In the genomic region with DNA sequence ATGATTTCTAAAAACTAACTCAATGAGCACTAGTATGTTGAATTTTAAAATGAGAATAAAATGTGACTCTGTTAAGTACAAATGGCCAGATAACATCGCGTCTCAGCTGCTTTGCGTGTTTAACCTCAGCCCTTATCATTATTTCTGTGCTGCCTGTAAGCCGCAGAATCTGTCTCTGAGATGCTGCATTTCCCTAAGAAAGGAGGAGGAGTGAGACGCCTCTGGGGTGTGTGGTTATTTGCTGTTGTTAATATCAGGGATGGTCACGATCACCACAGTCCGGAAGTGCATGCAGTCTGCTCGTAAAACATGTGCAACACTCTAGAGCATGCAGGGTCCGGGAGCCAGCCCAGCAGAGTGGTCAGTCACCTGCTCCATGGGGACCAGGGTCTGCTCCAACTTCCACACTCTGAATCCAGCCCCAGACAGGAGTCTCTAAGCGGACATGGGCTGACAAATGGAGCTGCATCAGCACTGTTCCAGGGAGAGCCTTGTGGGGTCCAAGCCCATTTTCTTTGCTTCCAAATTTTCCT, we compare ENCODE assay signal across 20 cellular contexts.
DNase-seq lines count a peak whose midpoint lies in the region; ATAC-seq and TF ChIP-seq lines count a peak whose summit lies in the region.
"Had no signal": no experiment of that assay in that cellular context is flagged by ENCODE, and none has a peak within 500 bp of the region (broad histone marks: within the 10 kb centered on the region; RNA-seq: fewer than 3 reads in every experiment).

No MANE protein-coding gene starts in this region.

- no peak for TF ChIP-seq POLR2A in testis (IDR thresholded peaks at IDR 0.05)

- no peaks in the 10 kb centered on the region for H3K27me3 ChIP-seq in Loucy (ENCODE audit: insufficient read depth, low read length, poor library complexity, severe bottlenecking)
- no peaks in the 10 kb centered on the region for H3K27me3 ChIP-seq in testis
- H3K27me3 ChIP-seq in psoas muscle (ENCODE audit: insufficient read depth in 3 of 3, low read length in 2 of 3), result no peaks in the 10 kb centered on the region
- H3K27me3 ChIP-seq: SJSA1 had no signal

- WGBS in testis, 2 donors, result 51 to 55% methylated on average over 10 of the region's 10 CpGs
- 86 to 89% (median 88%) methylated on average over 10 of the region's 10 CpGs for WGBS in psoas muscle, 3 donors

- no peaks in the 10 kb centered on the region for H3K9me2 ChIP-seq in Loucy (replicated peaks; ENCODE audit: low read depth, low read length)

- H3K36me3 ChIP-seq in Loucy (ENCODE audit: insufficient read depth, low read length) (no peaks in the 10 kb centered on the region), testis (ENCODE audit: low read depth, missing control alignments) (no peaks in the 10 kb centered on the region), psoas muscle (ENCODE audit: insufficient read depth in 1 of 2, low read depth in 1 of 2) (no peaks in the 10 kb centered on the region)
- H3K36me3 ChIP-seq: SJSA1 had no signal

- H3K4me3 ChIP-seq in Loucy (ENCODE audit: low read length, poor library complexity, severe bottlenecking) (peak overlapping the region; percentile 42), testis (no peak overlapping the region), psoas muscle (no peak overlapping the region)
- H3K4me3 ChIP-seq: SJSA1 had no signal

- peaks cover 17 to 26% of the 10 kb centered on the region in 2 donors for H3K4me1 Mint-ChIP-seq in immature natural killer cell

- ATAC-seq in psoas muscle, result no peak
- no peak for ATAC-seq in SK-N-SH treated with all-trans-retinoic acid at 6 μM for 48 hours

- no peaks in the 10 kb centered on the region for H3K36me3 Mint-ChIP-seq in immature natural killer cell

- intact Hi-C loops in testis (cut with DNase I; ENCODE audit: low total_unique reads), result no loop called here
- intact Hi-C loops in psoas muscle (cut with DNase I), result loop anchor here (5.0 to 10.0 kb wide), 2 partner anchors 57 to 59 kb away; no protein-coding TSS in a partner anchor

- H3F3A ChIP-seq in Loucy (ENCODE audit: low read depth), result no peaks in the 10 kb centered on the region

- peak overlapping the region in 4 of 6 donors; percentile 5 to 47 (median 28) for H3K27ac Mint-ChIP-seq in immature natural killer cell

- H3K27ac ChIP-seq in testis, result no peak overlapping the region
- no peak overlapping the region for H3K27ac ChIP-seq in psoas muscle
- H3K27ac ChIP-seq: SJSA1 had no signal

- H3K4me3 Mint-ChIP-seq in immature natural killer cell, result peak overlapping the region in 4 of 5 donors; percentile 1 to 51 (median 46)

- peaks cover 2 to 5% (median 4%) of the 10 kb centered on the region in 3 donors for H3K27me3 Mint-ChIP-seq in immature natural killer cell (ENCODE audit: low read depth in 3 of 3)

- no peaks in the 10 kb centered on the region for H3K9me3 ChIP-seq in Loucy (ENCODE audit: insufficient read depth, low read depth, low read length)
- H3K9me3 ChIP-seq in testis, result no peaks in the 10 kb centered on the region
- no peaks in the 10 kb centered on the region for H3K9me3 ChIP-seq in psoas muscle
- H3K9me3 ChIP-seq: SJSA1 had no signal

- H3K9ac ChIP-seq in Loucy (ENCODE audit: low read depth, low read length, poor library complexity, severe bottlenecking), result peak overlapping the region; percentile 26

- peak overlapping the region; percentile 68 for H3K4me2 ChIP-seq in Loucy (ENCODE audit: low read depth, low read length, poor library complexity, severe bottlenecking)

- peak overlapping the region; percentile 13; the same call in 1 of the 2 replicates for H2AFZ ChIP-seq in Loucy (ENCODE audit: low read length)

- TF ChIP-seq CTCF in Loucy (conservative IDR thresholded peaks at IDR 0.05; ENCODE audit: low read length), result no peak
- TF ChIP-seq CTCF in testis (IDR thresholded peaks at IDR 0.05), result no peak
- no peak for TF ChIP-seq CTCF in psoas muscle (IDR thresholded peaks at IDR 0.05)

- no peaks in the 10 kb centered on the region for H4K20me1 ChIP-seq in Loucy (ENCODE audit: insufficient read depth, low read length, poor library complexity, severe bottlenecking)

- H3K4me1 ChIP-seq in Loucy (ENCODE audit: insufficient read depth, low read length, poor library complexity, severe bottlenecking), result peaks cover 41% of the 10 kb centered on the region
- peaks cover 5% of the 10 kb centered on the region for H3K4me1 ChIP-seq in testis
- H3K4me1 ChIP-seq in psoas muscle, result no peaks in the 10 kb centered on the region
- H3K4me1 ChIP-seq: SJSA1 had no signal

- H3K9me3 Mint-ChIP-seq in immature natural killer cell, result peaks cover 0 to 2% (median 0%) of the 10 kb centered on the region in 6 donors

- DNase-seq in activated CD8-positive, alpha-beta memory T cell treated with anti-CD3 and anti-CD28 coated beads, Interleukin-2, amount 50 U/mL, for 48 hours, result peak; percentile 50
- DNase-seq in activated CD8-positive, alpha-beta memory T cell treated with anti-CD3 and anti-CD28 coated beads for 24 hours, result no peak
- DNase-seq in immature natural killer cell (peak in 2 of 3 donors; percentile 19 to 32), testis (peak; percentile 21), psoas muscle (no peak), inferior parietal cortex (ENCODE audit: extremely low spot score) (no peak)
- DNase-seq: DMS153, HCEC 1CT, KG1, MM.1S, NCI-H1048, NCI-H1417, NCI-H1694, NCI-H2081, NCI-H2227 treated with DMSO at 0.1 percent for 48 hours, NCI-H526 treated with DMSO at 0.1 percent for 48 hours, Right ventricle myocardium superior had no signal

- H3K79me2 ChIP-seq in Loucy (ENCODE audit: insufficient read depth, low read length), result no peaks in the 10 kb centered on the region

TF ChIP-seq in SK-N-SH treated with all-trans-retinoic acid at 6 μM for 48 hours, 23 proteins besides CTCF, POLR2A, EP300 and RAD21:
- TF ChIP-seq TSHZ2 (CRISPR knock-in tag; IDR thresholded peaks at IDR 0.05) (no peak), ZNF8 (CRISPR knock-in tag; IDR thresholded peaks at IDR 0.05) (no peak), CSRNP3 (CRISPR knock-in tag; IDR thresholded peaks at IDR 0.05) (no peak), TOX (CRISPR knock-in tag; IDR thresholded peaks at IDR 0.05; ENCODE audit: borderline replicate concordance) (no peak), ARNTL (CRISPR knock-in tag; IDR thresholded peaks at IDR 0.05; ENCODE audit: borderline replicate concordance, low read depth) (no peak), ZFP30 (CRISPR knock-in tag; IDR thresholded peaks at IDR 0.05) (no peak), RARB (CRISPR knock-in tag; IDR thresholded peaks at IDR 0.05) (no peak), OSR1 (CRISPR knock-in tag; IDR thresholded peaks at IDR 0.05) (no peak)
- TF ChIP-seq, protein P1, sequence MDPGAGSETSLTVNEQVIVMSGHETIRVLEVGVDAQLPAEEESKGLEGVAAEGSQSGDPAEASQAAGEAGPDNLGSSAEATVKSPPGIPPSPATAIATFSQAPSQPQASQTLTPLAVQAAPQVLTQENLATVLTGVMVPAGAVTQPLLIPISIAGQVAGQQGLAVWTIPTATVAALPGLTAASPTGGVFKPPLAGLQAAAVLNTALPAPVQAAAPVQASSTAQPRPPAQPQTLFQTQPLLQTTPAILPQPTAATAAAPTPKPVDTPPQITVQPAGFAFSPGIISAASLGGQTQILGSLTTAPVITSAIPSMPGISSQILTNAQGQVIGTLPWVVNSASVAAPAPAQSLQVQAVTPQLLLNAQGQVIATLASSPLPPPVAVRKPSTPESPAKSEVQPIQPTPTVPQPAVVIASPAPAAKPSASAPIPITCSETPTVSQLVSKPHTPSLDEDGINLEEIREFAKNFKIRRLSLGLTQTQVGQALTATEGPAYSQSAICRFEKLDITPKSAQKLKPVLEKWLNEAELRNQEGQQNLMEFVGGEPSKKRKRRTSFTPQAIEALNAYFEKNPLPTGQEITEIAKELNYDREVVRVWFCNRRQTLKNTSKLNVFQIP (CRISPR knock-in tag; IDR thresholded peaks at IDR 0.05; ENCODE audit: borderline replicate concordance, low read depth), result no peak

Comparison
In these comparisons a context has a peak if more than half of its experiments do, and no peak if none do; other contexts are left out.
1. DNase-seq: peak in activated CD8-positive, alpha-beta memory T cell treated with anti-CD3 and anti-CD28 coated beads, Interleukin-2, amount 50 U/mL, for 48 hours (single experiment), immature natural killer cell (2 of 3) and testis (single experiment); none in activated CD8-positive, alpha-beta memory T cell treated with anti-CD3 and anti-CD28 coated beads for 24 hours (single experiment), psoas muscle (0 of 2) and inferior parietal cortex (single experiment).